1 cellular context compared by ENCODE assay signal in genomic region chr3:33787328-33788009, GRCh38.
TF ChIP-seq lines count a peak whose summit lies in the region.

No MANE protein-coding gene starts in this region.

TF ChIP-seq in HepG2, 621 proteins besides CTCF, POLR2A, EP300 and RAD21 (continued from another document):
- TF ChIP-seq THAP9 (CRISPR knock-in tag; IDR thresholded peaks at IDR 0.05; ENCODE audit: borderline replicate concordance) (no peak), NCOA5 (CRISPR knock-in tag; IDR thresholded peaks at IDR 0.05) (no peak), KLF16 (CRISPR knock-in tag; IDR thresholded peaks at IDR 0.05) (0 out of 4 replicates have a peak, but pooled peaks of 1 of the 2 experiments have one; percentile 21), ZFP91 (CRISPR knock-in tag; IDR thresholded peaks at IDR 0.05; ENCODE audit: borderline replicate concordance) (peak; percentile 51; the same call in 1 of the 2 replicates), ZNF570 (CRISPR knock-in tag; IDR thresholded peaks at IDR 0.05; ENCODE audit: borderline replicate concordance) (no peak), ZNF335 (CRISPR knock-in tag; IDR thresholded peaks at IDR 0.05) (no peak), ZNF747 (CRISPR knock-in tag; IDR thresholded peaks at IDR 0.05; ENCODE audit: borderline replicate concordance) (no peak), PATZ1 (CRISPR knock-in tag; IDR thresholded peaks at IDR 0.05) (peak; percentile 36; the same call in 1 of the 2 replicates), ATF3 (CRISPR knock-in tag; IDR thresholded peaks at IDR 0.05) (no peak), SIX1 (CRISPR knock-in tag; IDR thresholded peaks at IDR 0.05; ENCODE audit: borderline replicate concordance) (no peak), HOMEZ (CRISPR knock-in tag; IDR thresholded peaks at IDR 0.05; ENCODE audit: low read depth) (no peak), ATF6 (CRISPR knock-in tag; conservative IDR thresholded peaks at IDR 0.05) (no peak), ZBTB49 (CRISPR knock-in tag; IDR thresholded peaks at IDR 0.05; ENCODE audit: borderline replicate concordance) (no peak), PLRG1 (conservative IDR thresholded peaks at IDR 0.05) (no peak), ZMYM4 (CRISPR knock-in tag; IDR thresholded peaks at IDR 0.05) (peak; percentile 48), RFX1 (IDR thresholded peaks at IDR 0.05) (no peak), PHF5A (CRISPR knock-in tag; IDR thresholded peaks at IDR 0.05; ENCODE audit: low read depth, unreplicated experiment) (no peak), GATAD2A (CRISPR knock-in tag; IDR thresholded peaks at IDR 0.05) (peak; percentile 64), STAG1 (CRISPR knock-in tag; IDR thresholded peaks at IDR 0.05) (peak; percentile 87), ZNF737 (CRISPR knock-in tag; IDR thresholded peaks at IDR 0.05; ENCODE audit: borderline replicate concordance) (no peak), ZBTB33 (CRISPR knock-in tag; IDR thresholded peaks at IDR 0.05) (0 out of 2 replicates have a peak, but pooled peaks have one; percentile 7), MEF2D (CRISPR knock-in tag; IDR thresholded peaks at IDR 0.05) (no peak), MIER2 (CRISPR knock-in tag; IDR thresholded peaks at IDR 0.05) (no peak), HOXA7 (CRISPR knock-in tag; IDR thresholded peaks at IDR 0.05) (no peak), KLF13 (CRISPR knock-in tag; IDR thresholded peaks at IDR 0.05) (no peak), ZNF256 (CRISPR knock-in tag; conservative IDR thresholded peaks at IDR 0.05) (no peak), SMC3 (IDR thresholded peaks at IDR 0.05; ENCODE audit: low read length) (peak; percentile 71), HNF4A (CRISPR knock-in tag; IDR thresholded peaks at IDR 0.05) (no peak), ZNF235 (CRISPR knock-in tag; IDR thresholded peaks at IDR 0.05; ENCODE audit: borderline replicate concordance) (no peak), NR2F6 (IDR thresholded peaks at IDR 0.05) (no peak), NR2F6 (CRISPR knock-in tag; IDR thresholded peaks at IDR 0.05) (peak; percentile 43; the same call in 1 of the 2 replicates)
- TF ChIP-seq, protein P1, sequence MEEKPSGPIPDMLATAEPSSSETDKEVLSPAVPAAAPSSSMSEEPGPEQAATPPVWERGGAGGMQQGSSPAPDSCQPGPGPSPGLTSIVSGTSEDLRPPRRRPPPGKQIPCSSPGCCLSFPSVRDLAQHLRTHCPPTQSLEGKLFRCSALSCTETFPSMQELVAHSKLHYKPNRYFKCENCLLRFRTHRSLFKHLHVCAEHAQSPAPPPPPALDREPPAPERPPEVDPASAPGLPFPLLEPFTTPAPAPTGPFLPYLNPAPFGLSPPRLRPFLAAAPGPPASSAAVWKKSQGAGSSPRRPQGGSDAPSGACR (CRISPR knock-in tag; IDR thresholded peaks at IDR 0.05) = 0 out of 2 replicates have a peak, but pooled peaks have one; percentile 31
- TF ChIP-seq, protein P2, sequence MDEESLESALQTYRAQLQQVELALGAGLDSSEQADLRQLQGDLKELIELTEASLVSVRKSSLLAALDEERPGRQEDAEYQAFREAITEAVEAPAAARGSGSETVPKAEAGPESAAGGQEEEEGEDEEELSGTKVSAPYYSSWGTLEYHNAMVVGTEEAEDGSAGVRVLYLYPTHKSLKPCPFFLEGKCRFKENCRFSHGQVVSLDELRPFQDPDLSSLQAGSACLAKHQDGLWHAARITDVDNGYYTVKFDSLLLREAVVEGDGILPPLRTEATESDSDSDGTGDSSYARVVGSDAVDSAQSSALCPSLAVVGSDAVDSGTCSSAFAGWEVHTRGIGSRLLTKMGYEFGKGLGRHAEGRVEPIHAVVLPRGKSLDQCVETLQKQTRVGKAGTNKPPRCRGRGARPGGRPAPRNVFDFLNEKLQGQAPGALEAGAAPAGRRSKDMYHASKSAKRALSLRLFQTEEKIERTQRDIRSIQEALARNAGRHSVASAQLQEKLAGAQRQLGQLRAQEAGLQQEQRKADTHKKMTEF (CRISPR knock-in tag; IDR thresholded peaks at IDR 0.05) = peak; percentile 45; the same call in 1 of the 2 replicates
- TF ChIP-seq, protein P3, sequence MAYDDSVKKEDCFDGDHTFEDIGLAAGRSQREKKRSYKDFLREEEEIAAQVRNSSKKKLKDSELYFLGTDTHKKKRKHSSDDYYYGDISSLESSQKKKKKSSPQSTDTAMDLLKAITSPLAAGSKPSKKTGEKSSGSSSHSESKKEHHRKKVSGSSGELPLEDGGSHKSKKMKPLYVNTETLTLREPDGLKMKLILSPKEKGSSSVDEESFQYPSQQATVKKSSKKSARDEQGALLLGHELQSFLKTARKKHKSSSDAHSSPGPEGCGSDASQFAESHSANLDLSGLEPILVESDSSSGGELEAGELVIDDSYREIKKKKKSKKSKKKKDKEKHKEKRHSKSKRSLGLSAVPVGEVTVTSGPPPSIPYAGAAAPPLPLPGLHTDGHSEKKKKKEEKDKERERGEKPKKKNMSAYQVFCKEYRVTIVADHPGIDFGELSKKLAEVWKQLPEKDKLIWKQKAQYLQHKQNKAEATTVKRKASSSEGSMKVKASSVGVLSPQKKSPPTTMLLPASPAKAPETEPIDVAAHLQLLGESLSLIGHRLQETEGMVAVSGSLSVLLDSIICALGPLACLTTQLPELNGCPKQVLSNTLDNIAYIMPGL (CRISPR knock-in tag; IDR thresholded peaks at IDR 0.05; ENCODE audit: borderline replicate concordance in 1 of 2, low read depth in 1 of 2) = peak in 1 of 2 experiments; percentile 61; a peak in 1 of 4 replicates
- TF ChIP-seq, protein P4, sequence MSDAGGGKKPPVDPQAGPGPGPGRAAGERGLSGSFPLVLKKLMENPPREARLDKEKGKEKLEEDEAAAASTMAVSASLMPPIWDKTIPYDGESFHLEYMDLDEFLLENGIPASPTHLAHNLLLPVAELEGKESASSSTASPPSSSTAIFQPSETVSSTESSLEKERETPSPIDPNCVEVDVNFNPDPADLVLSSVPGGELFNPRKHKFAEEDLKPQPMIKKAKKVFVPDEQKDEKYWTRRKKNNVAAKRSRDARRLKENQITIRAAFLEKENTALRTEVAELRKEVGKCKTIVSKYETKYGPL (CRISPR knock-in tag; IDR thresholded peaks at IDR 0.05) = no peak
